ENCODE assay signal across 25 cellular contexts in genomic region chr10:128045833-128046120, GRCh38.
DNase-seq lines count a peak whose midpoint lies in the region; ATAC-seq and TF ChIP-seq lines count a peak whose summit lies in the region.
"Had no signal": no experiment of that assay in that cellular context is flagged by ENCODE, and none has a peak within 500 bp of the region (broad histone marks: within the 10 kb centered on the region; RNA-seq: fewer than 3 reads in every experiment).

No MANE protein-coding gene starts in this region.

- H3K4me3 Mint-ChIP-seq in T-helper 1 cell treated with Interleukin-12 subunit alpha and Interleukin-12 subunit beta and Interleukin-4 antibody, amounts not matched to agents 30 μg/mL and 1 μg/mL, for 36 hours = no peak overlapping the region
- no peak overlapping the region for H3K4me3 Mint-ChIP-seq in activated CD8-positive, alpha-beta T cell treated with anti-CD3 and anti-CD28 coated beads, Interleukin-2, amount 10 ng/mL, durations not matched to agents 7 days and 5 days
- H3K4me3 Mint-ChIP-seq in memory B cell = no peak overlapping the region
- H3K4me3 Mint-ChIP-seq: neural crest cell, WTC11 had no signal

- peak overlapping the region; percentile 90 for H3K27ac ChIP-seq in BLaER1
- H3K27ac ChIP-seq in psoas muscle = no peak overlapping the region
- no peak overlapping the region for H3K27ac ChIP-seq in heart left ventricle
- H3K27ac ChIP-seq: 22Rv1, HL-60, sigmoid colon, SK-N-MC had no signal

- TF ChIP-seq CTCF in psoas muscle (IDR thresholded peaks at IDR 0.05) = no peak
- TF ChIP-seq CTCF in heart left ventricle (IDR thresholded peaks at IDR 0.05) = no peak

- WGBS in psoas muscle, 3 donors = 92 to 97% (median 93%) methylated on average over 6 of the region's 6 CpGs
- 91 to 97% (median 96%) methylated on average over 5 to 6 of the region's 6 CpGs for WGBS in heart left ventricle, 4 donors

- no peaks in the 10 kb centered on the region for H3K9me3 Mint-ChIP-seq in T-helper 1 cell treated with Interleukin-12 subunit alpha and Interleukin-12 subunit beta and Interleukin-4 antibody, amounts not matched to agents 30 μg/mL and 1 μg/mL, for 36 hours
- H3K9me3 Mint-ChIP-seq in activated CD8-positive, alpha-beta T cell treated with anti-CD3 and anti-CD28 coated beads, Interleukin-2, amount 10 ng/mL, durations not matched to agents 7 days and 5 days (ENCODE audit: insufficient read depth) = no peaks in the 10 kb centered on the region
- no peaks in the 10 kb centered on the region for H3K9me3 Mint-ChIP-seq in memory B cell
- H3K9me3 Mint-ChIP-seq: neural crest cell, WTC11 had no signal

- CTCF ChIA-PET in activated CD8-positive, alpha-beta T cell treated with anti-CD3 and anti-CD28 coated beads, Interleukin-2, amount 10 ng/mL, durations not matched to agents 7 days and 5 days (lab: Charles Lee) = interaction anchor here (0.9 to 6.2 kb wide), 4 partner anchors 10 to 24 kb away, joined by 3 to 87 read pairs (median 58); no protein-coding TSS in a partner anchor

- peaks cover 14% of the 10 kb centered on the region for H3K36me3 ChIP-seq in BLaER1
- no peaks in the 10 kb centered on the region for H3K36me3 ChIP-seq in psoas muscle (ENCODE audit: insufficient read depth in 1 of 2, low read depth in 1 of 2)
- H3K36me3 ChIP-seq in heart left ventricle = peaks cover 0 to 11% (median 0%) of the 10 kb centered on the region in 9 donors
- H3K36me3 ChIP-seq: sigmoid colon had no signal

- no peaks in the 10 kb centered on the region for H3K9me3 ChIP-seq in BLaER1
- no peaks in the 10 kb centered on the region for H3K9me3 ChIP-seq in psoas muscle
- H3K9me3 ChIP-seq in heart left ventricle = no peaks in the 10 kb centered on the region
- H3K9me3 ChIP-seq: Caco-2, sigmoid colon, upper lobe of left lung had no signal

- H3K4me3 ChIP-seq in BLaER1 = no peak overlapping the region; the same call in 1 of the 2 replicates
- H3K4me3 ChIP-seq in psoas muscle = no peak overlapping the region
- no peak overlapping the region for H3K4me3 ChIP-seq in heart left ventricle
- H3K4me3 ChIP-seq: sigmoid colon, SK-N-MC, upper lobe of left lung had no signal

- no peaks in the 10 kb centered on the region for H3K27me3 ChIP-seq in BLaER1
- peaks cover 0 to 3% (median 0%) of the 10 kb centered on the region in 3 donors for H3K27me3 ChIP-seq in psoas muscle (ENCODE audit: insufficient read depth in 3 of 3, low read length in 2 of 3)
- H3K27me3 ChIP-seq in heart left ventricle = no peaks in the 10 kb centered on the region
- H3K27me3 ChIP-seq: sigmoid colon, upper lobe of left lung had no signal

- DNase-seq in T-helper 1 cell (no peak), memory B cell (ENCODE audit: low spot score in 2 of 2) (no peak), psoas muscle (no peak), heart left ventricle (no peak)
- no peak for DNase-seq in activated CD8-positive, alpha-beta T cell treated with anti-CD3 and anti-CD28 coated beads, Interleukin-2, amount 10 ng/mL, durations not matched to agents 7 days and 5 days
- DNase-seq in activated CD4-positive, CD25-positive, alpha-beta regulatory T cell treated with anti-CD3 and anti-CD28 coated beads, Interleukin-2, amount 50 U/mL, for 72 hours = no peak
- DNase-seq: AML-193, amygdala, Caco-2, dermis blood vessel endothelial cell, DMS79 treated with DMSO at 0.1 percent for 48 hours, Kasumi-1, NCI-H1694, NCI-H2171, NCI-H526, sigmoid colon, T1000, upper lobe of left lung had no signal

- H3K36me3 Mint-ChIP-seq in T-helper 1 cell treated with Interleukin-12 subunit alpha and Interleukin-12 subunit beta and Interleukin-4 antibody, amounts not matched to agents 30 μg/mL and 1 μg/mL, for 36 hours (ENCODE audit: low read depth) = peaks cover 20% of the 10 kb centered on the region
- peaks cover 24% of the 10 kb centered on the region for H3K36me3 Mint-ChIP-seq in activated CD8-positive, alpha-beta T cell treated with anti-CD3 and anti-CD28 coated beads, Interleukin-2, amount 10 ng/mL, durations not matched to agents 7 days and 5 days (ENCODE audit: low read depth)
- H3K36me3 Mint-ChIP-seq in memory B cell = peaks cover 6% of the 10 kb centered on the region
- H3K36me3 Mint-ChIP-seq: WTC11 had no signal

- POLR2A ChIA-PET in activated CD8-positive, alpha-beta T cell treated with anti-CD3 and anti-CD28 coated beads, Interleukin-2, amount 10 ng/mL, durations not matched to agents 7 days and 5 days (lab: Charles Lee) = no interaction called here

- ATAC-seq in activated CD8-positive, alpha-beta T cell treated with anti-CD3 and anti-CD28 coated beads, Interleukin-2, amount 10 ng/mL, durations not matched to agents 7 days and 5 days = no peak
- no peak for ATAC-seq in memory B cell (ENCODE audit: low read depth)
- no peak for ATAC-seq in psoas muscle
- ATAC-seq in heart left ventricle = no peak
- ATAC-seq: WTC11 had no signal

- H3K27me3 Mint-ChIP-seq in T-helper 1 cell treated with Interleukin-12 subunit alpha and Interleukin-12 subunit beta and Interleukin-4 antibody, amounts not matched to agents 30 μg/mL and 1 μg/mL, for 36 hours (ENCODE audit: low read depth) = no peaks in the 10 kb centered on the region
- H3K27me3 Mint-ChIP-seq in activated CD8-positive, alpha-beta T cell treated with anti-CD3 and anti-CD28 coated beads, Interleukin-2, amount 10 ng/mL, durations not matched to agents 7 days and 5 days (ENCODE audit: low read depth) = no peaks in the 10 kb centered on the region
- H3K27me3 Mint-ChIP-seq in memory B cell = no peaks in the 10 kb centered on the region

- peaks cover 7% of the 10 kb centered on the region for H4K20me1 ChIP-seq in BLaER1

- H3K4me1 ChIP-seq in BLaER1 (peaks cover 69% of the 10 kb centered on the region), psoas muscle (no peaks in the 10 kb centered on the region), heart left ventricle (peaks cover 0 to 68% (median 33%) of the 10 kb centered on the region in 12 donors)
- H3K4me1 ChIP-seq: Caco-2 had no signal

- peak overlapping the region; percentile 68 for H3K27ac Mint-ChIP-seq in T-helper 1 cell treated with Interleukin-12 subunit alpha and Interleukin-12 subunit beta and Interleukin-4 antibody, amounts not matched to agents 30 μg/mL and 1 μg/mL, for 36 hours
- peak overlapping the region; percentile 85 for H3K27ac Mint-ChIP-seq in activated CD8-positive, alpha-beta T cell treated with anti-CD3 and anti-CD28 coated beads, Interleukin-2, amount 10 ng/mL, durations not matched to agents 7 days and 5 days
- peak overlapping the region; percentile 65 for H3K27ac Mint-ChIP-seq in memory B cell
- H3K27ac Mint-ChIP-seq: WTC11 had no signal

- intact Hi-C loops in psoas muscle (cut with DNase I) = no loop called here
- intact Hi-C loops in heart left ventricle (cut with DNase I) = no loop called here

- peak overlapping the region; percentile 36; the same call in 1 of the 2 replicates for H3K9ac ChIP-seq in BLaER1

- H3K4me2 ChIP-seq in BLaER1 = peak overlapping the region; percentile 93

- TF ChIP-seq POLR2A in heart left ventricle (IDR thresholded peaks at IDR 0.05) = no peak

- H3K4me1 Mint-ChIP-seq in T-helper 1 cell treated with Interleukin-12 subunit alpha and Interleukin-12 subunit beta and Interleukin-4 antibody, amounts not matched to agents 30 μg/mL and 1 μg/mL, for 36 hours (ENCODE audit: low read depth) = peaks cover 33% of the 10 kb centered on the region
- peaks cover 47% of the 10 kb centered on the region for H3K4me1 Mint-ChIP-seq in activated CD8-positive, alpha-beta T cell treated with anti-CD3 and anti-CD28 coated beads, Interleukin-2, amount 10 ng/mL, durations not matched to agents 7 days and 5 days (ENCODE audit: low read depth)
- H3K4me1 Mint-ChIP-seq in memory B cell = peaks cover 38% of the 10 kb centered on the region
